ENCODE assay signal across 1 cellular context in the genomic region with DNA sequence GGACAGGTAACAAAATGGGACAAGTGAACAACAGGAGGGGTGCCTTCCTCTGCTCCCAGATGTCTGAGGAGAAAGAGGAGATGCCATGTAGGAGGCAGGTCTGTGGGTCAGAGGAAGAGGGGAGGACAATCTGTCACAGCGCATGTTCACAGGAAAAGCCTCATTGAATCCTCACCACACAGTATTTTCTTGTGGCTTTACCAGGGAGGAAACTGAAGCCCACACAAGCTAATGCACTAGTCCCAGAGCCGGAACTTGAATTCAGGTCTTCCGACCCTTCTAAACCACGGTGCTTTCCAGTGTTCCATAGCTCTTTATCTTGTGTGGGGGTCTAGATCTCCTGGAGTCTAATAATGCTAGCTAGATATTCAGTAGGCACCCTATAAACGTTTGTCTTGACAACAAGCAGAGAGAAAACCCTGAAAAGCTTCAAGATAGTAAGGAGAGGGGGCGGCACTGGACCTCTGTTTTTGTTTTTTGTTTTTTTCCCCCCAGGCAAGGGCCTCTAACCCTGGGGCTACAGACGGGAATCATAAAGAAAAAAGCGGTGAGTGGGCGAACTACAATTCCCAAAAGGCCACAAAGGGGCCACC.
TF ChIP-seq lines count a peak whose summit lies in the region.

No MANE protein-coding gene starts in this region.

TF ChIP-seq in H1, 55 proteins besides CTCF, POLR2A, EP300 and RAD21:
- no peak for TF ChIP-seq SRF (IDR thresholded peaks at IDR 0.05; ENCODE audit: low read depth, low read length)
- TF ChIP-seq PHF8 (conservative IDR thresholded peaks at IDR 0.05; ENCODE audit: low read depth, low read length): no peak
- no peak for TF ChIP-seq KDM4A (IDR thresholded peaks at IDR 0.05; ENCODE audit: low read depth, low read length, severe bottlenecking)
- peak; percentile 80 for TF ChIP-seq SIX5 (IDR thresholded peaks at IDR 0.05; ENCODE audit: low read depth, low read length)
